11 cellular contexts compared by ENCODE assay signal in genomic region chr16:27323781-27324561, GRCh38. TPM values are rescaled to one million over a fixed set of nuclear protein-coding genes. Genes with fewer than 3 reads are reported as not detected.
DNase-seq lines count a peak whose midpoint lies in the region; ATAC-seq and TF ChIP-seq lines count a peak whose summit lies in the region.
"Had no signal": no experiment of that assay in that cellular context is flagged by ENCODE, and none has a peak within 500 bp of the region (broad histone marks: within the 10 kb centered on the region; RNA-seq: fewer than 3 reads in every experiment).

No MANE protein-coding gene starts in this region.

- no peak for TF ChIP-seq CTCF in lower lobe of right lung (IDR thresholded peaks at IDR 0.05)
- TF ChIP-seq CTCF in thoracic aorta (IDR thresholded peaks at IDR 0.05), result no peak

- H3K27me3 ChIP-seq in lower lobe of right lung (ENCODE audit: low read depth), result no peaks in the 10 kb centered on the region
- H3K27me3 ChIP-seq in thoracic aorta (replicated peaks; ENCODE audit: insufficient read depth), result no peaks in the 10 kb centered on the region

- H3K27ac ChIP-seq in adipose tissue (ENCODE audit: low read depth, low read length), result peak overlapping the region; percentile 40
- H3K27ac ChIP-seq in lower lobe of right lung, result peak overlapping the region; percentile 91
- H3K27ac ChIP-seq in thoracic aorta, result peak overlapping the region; percentile 37 to 88

- H3K36me3 Mint-ChIP-seq in activated naive CD4-positive, alpha-beta T cell treated with anti-CD3 and anti-CD28 coated beads for 36 hours (ENCODE audit: low read depth), result peaks cover 65% of the 10 kb centered on the region

- H3K9me3 Mint-ChIP-seq in activated naive CD4-positive, alpha-beta T cell treated with anti-CD3 and anti-CD28 coated beads for 36 hours, result no peaks in the 10 kb centered on the region

- no peak overlapping the region for H3K4me3 ChIP-seq in lower lobe of right lung
- H3K4me3 ChIP-seq in thoracic aorta, result no peak overlapping the region

- intact Hi-C loops in activated naive CD4-positive, alpha-beta T cell treated with anti-CD3 and anti-CD28 coated beads for 36 hours (cut with micrococcal nuclease), result no loop called here
- intact Hi-C loops in lower lobe of right lung (cut with DNase I), result no loop called here

- H3K4me1 ChIP-seq in lower lobe of right lung (peaks cover 92% of the 10 kb centered on the region), thoracic aorta (ENCODE audit: control insufficient read depth in 1 of 2, low read depth in 2 of 2) (peaks cover 15 to 75% of the 10 kb centered on the region in 2 donors)

- WGBS in adipose tissue, 3 donors, result 80 to 89% (median 88%) methylated on average over 13 of the region's 13 CpGs

- H3K27me3 Mint-ChIP-seq in activated naive CD4-positive, alpha-beta T cell treated with anti-CD3 and anti-CD28 coated beads for 36 hours (ENCODE audit: low read depth), result no peaks in the 10 kb centered on the region

- CTCF ChIA-PET in activated naive CD4-positive, alpha-beta T cell treated with anti-CD3 and anti-CD28 coated beads for 36 hours (lab: Charles Lee), result interaction anchor here (2.2 kb wide), 1 partner anchor 89 kb away, joined by 10 read pairs; no protein-coding TSS in a partner anchor

- no peak overlapping the region for H3K4me3 Mint-ChIP-seq in activated naive CD4-positive, alpha-beta T cell treated with anti-CD3 and anti-CD28 coated beads for 36 hours

- H3K9me3 ChIP-seq in lower lobe of right lung (no peaks in the 10 kb centered on the region), thoracic aorta (no peaks in the 10 kb centered on the region)

- peaks cover 93% of the 10 kb centered on the region for H3K4me1 Mint-ChIP-seq in activated naive CD4-positive, alpha-beta T cell treated with anti-CD3 and anti-CD28 coated beads for 36 hours (ENCODE audit: low read depth)

- peak; percentile 4 for DNase-seq in activated naive CD4-positive, alpha-beta T cell treated with anti-CD3 and anti-CD28 coated beads for 36 hours
- DNase-seq in activated naive CD4-positive, alpha-beta T cell treated with anti-CD3 and anti-CD28 coated beads, Interleukin-2, amount 50 U/mL, for 16 hours, result no peak
- DNase-seq in lower lobe of right lung (no peak), thoracic aorta (ENCODE audit: low spot score) (no peak)
- no peak for DNase-seq in activated effector memory CD4-positive, alpha-beta T cell treated with Interleukin-2 at 50 U/mL for 16 hours
- no peak for DNase-seq in stimulated activated CD4-positive, alpha-beta T cell treated with anti-CD3 and anti-CD28 coated beads, Interleukin-1b, Interleukin-23, amount 100 ng/mL, for 48 hours
- DNase-seq: effector CD8-positive, alpha-beta T cell; HCEC 1CT; NCI-H82 had no signal

- H3K36me3 ChIP-seq in lower lobe of right lung (peaks cover 11% of the 10 kb centered on the region), thoracic aorta (no peaks in the 10 kb centered on the region)

- H3K27ac Mint-ChIP-seq in activated naive CD4-positive, alpha-beta T cell treated with anti-CD3 and anti-CD28 coated beads for 36 hours, result peak overlapping the region; percentile 91

- no peak for ATAC-seq in lower lobe of right lung
- ATAC-seq in thoracic aorta (ENCODE audit: insufficient number of reproducible peaks, low FRiP score, low read depth), result no peak
- ATAC-seq in GM19463 (IDR thresholded peaks at IDR 0.05; ENCODE audit: unreplicated experiment), result no peak

RNA-seq across cellular contexts. Expression of gene IL4R, which starts 10.2 kb away (rescaled TPM):
- total RNA-seq in activated naive CD4-positive, alpha-beta T cell treated with anti-CD3 and anti-CD28 coated beads for 36 hours, result 100 to 1,000 TPM; 162 to 170 TPM
- 10 to 100 TPM; 13.5 to 49.3 (median 29.7) TPM for polyA plus RNA-seq in adipose tissue
- 143 TPM for total RNA-seq in lower lobe of right lung
- 100 to 1,000 TPM in 1 of 2 donors, 10 to 100 TPM in 1; 46.2 to 148 TPM for total RNA-seq in thoracic aorta

RNA-seq across cellular contexts. Expression of gene NSMCE1, which starts 55.4 kb away (rescaled TPM):
- 100 to 1,000 TPM; 112 to 117 TPM for total RNA-seq in activated naive CD4-positive, alpha-beta T cell treated with anti-CD3 and anti-CD28 coated beads for 36 hours
- 10 to 100 TPM; 51.5 to 56.3 (median 53.4) TPM for polyA plus RNA-seq in adipose tissue
- 53.0 TPM for total RNA-seq in lower lobe of right lung
- total RNA-seq in thoracic aorta, result 10 to 100 TPM; 23.8 to 44.5 TPM

Comparison
In these comparisons a context has a peak if more than half of its experiments do, and no peak if none do; other contexts are left out.
1. H3K27ac ChIP-seq: peak in every context shown above with its lines; median percentile 91 in lower lobe of right lung; 62 in thoracic aorta; 40 in adipose tissue.